Comparison of ENCODE assay signal across 20 cellular contexts in the genomic region with DNA sequence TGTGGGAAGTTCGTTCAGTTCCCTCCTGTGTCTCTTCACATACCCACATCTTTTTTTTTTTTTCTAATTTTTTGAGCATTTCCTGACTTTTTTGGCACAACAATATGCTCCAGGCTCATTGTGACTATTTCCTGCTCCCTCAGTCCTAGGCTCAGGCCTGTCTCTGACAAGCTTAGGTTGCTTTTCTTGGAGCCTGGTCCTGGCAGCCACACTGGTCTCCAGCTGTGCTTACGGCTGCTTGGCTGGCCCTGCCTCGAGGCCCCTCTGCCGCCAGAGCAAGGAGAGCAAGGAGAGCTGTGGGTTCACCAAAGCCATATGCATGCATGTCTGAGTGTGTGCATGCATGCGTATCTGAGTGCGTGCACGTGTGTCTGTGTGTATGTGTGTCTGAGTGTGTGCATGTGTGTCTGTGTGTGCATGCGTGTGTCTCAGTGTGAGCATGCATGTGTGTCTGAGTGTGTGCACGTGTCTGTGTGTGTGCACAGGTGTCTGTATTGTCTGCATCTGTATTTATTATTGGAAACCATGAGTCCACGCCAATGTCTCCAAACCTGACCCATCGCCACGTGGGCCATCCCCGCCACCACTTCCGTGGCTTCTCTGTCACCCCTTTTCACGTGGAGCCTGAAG.
"Had no signal": no experiment of that assay in that cellular context is flagged by ENCODE, and none has a peak within 500 bp of the region (broad histone marks: within the 10 kb centered on the region; RNA-seq: fewer than 3 reads in every experiment).

No MANE protein-coding gene starts in this region.

- H3K27me3 ChIP-seq: suprapubic skin had no signal

- H3K4me1 ChIP-seq: suprapubic skin had no signal

- H3K36me3 ChIP-seq: suprapubic skin had no signal

- H3K4me3 ChIP-seq: dorsolateral prefrontal cortex, lung, skin epidermis, suprapubic skin had no signal

- H3K9me3 ChIP-seq: suprapubic skin had no signal

- H3K27ac ChIP-seq: dorsolateral prefrontal cortex, skin epidermis, suprapubic skin had no signal

- FAIRE-seq: astrocyte, colon, endothelial cell of umbilical vein, frontal cortex, islet of Langerhans had no signal

- DNase-seq: activated CD4-positive, alpha-beta T cell treated with anti-CD3 and anti-CD28 coated beads for 1 hour; activated CD4-positive, alpha-beta T cell treated with anti-CD3 and anti-CD28 coated beads, Interleukin-2, amount 50 U/mL, for 1 hour; activated CD8-positive, alpha-beta T cell treated with anti-CD3 and anti-CD28 coated beads, Interleukin-2, amount 10 ng/mL, durations not matched to agents 7 days and 5 days; activated gamma-delta T cell treated with Interleukin-2 at 50 U/mL for 16 hours; dorsolateral prefrontal cortex; effector memory CD8-positive, alpha-beta T cell; naive thymus-derived CD8-positive, alpha-beta T cell; retina; stimulated activated CD4-positive, alpha-beta T cell treated with anti-CD3 and anti-CD28 coated beads, Interleukin-1b, Interleukin-23, amount 100 ng/mL, for 48 hours; stimulated activated naive CD8-positive, alpha-beta T cell treated with anti-CD3 and anti-CD28 coated beads, Interleukin-15, amount 100 ng/mL, for 72 hours; T-helper 9 cell; trophoblast cell had no signal
